Comparison of ENCODE assay signal across 8 cellular contexts in genomic region chr19:17205237-17206140, GRCh38. TPM values are rescaled to one million over a fixed set of nuclear protein-coding genes. Genes with fewer than 3 reads are reported as not detected.
A peak's percentile ranks its signal among the peaks of the same experiment; 100 is the strongest.
DNase-seq lines count a peak whose midpoint lies in the region; ATAC-seq and TF ChIP-seq lines count a peak whose summit lies in the region.

No MANE protein-coding gene starts in this region.

- no CpG with 5 or more reads among the region's 27 CpGs for WGBS in mesendoderm (ENCODE audit: extremely low coverage, insufficient coverage, low lambda C conversion rate)

- H3K9me3 ChIP-seq in MM.1S (replicated peaks; ENCODE audit: insufficient read depth, low read length) = no peaks in the 10 kb centered on the region

- H2AFZ ChIP-seq in MM.1S (ENCODE audit: low read length) = no peak overlapping the region

- no peaks in the 10 kb centered on the region for H3K4me1 ChIP-seq in MM.1S (ENCODE audit: low read length)
- H3K4me1 ChIP-seq in mesendoderm (ENCODE audit: control insufficient read depth, low read depth, low read length) = no peaks in the 10 kb centered on the region

- no peak overlapping the region for H2BK15ac ChIP-seq in mesendoderm (replicated peaks; ENCODE audit: low read depth)

- no peak overlapping the region for H2AK5ac ChIP-seq in mesendoderm (ENCODE audit: low read length)

- no peak overlapping the region for H3K4ac ChIP-seq in mesendoderm (ENCODE audit: low read depth, low read length)

- H3K79me2 ChIP-seq in MM.1S (ENCODE audit: low read length) (no peaks in the 10 kb centered on the region), mesendoderm (ENCODE audit: control insufficient read depth, insufficient read depth, low read length) (no peaks in the 10 kb centered on the region)

- H3K27me3 ChIP-seq in MM.1S (replicated peaks; ENCODE audit: insufficient read depth, low read length) (no peaks in the 10 kb centered on the region), mesendoderm (ENCODE audit: insufficient read depth, low read length, poor library complexity) (no peaks in the 10 kb centered on the region)

- H3K9me2 ChIP-seq in MM.1S (replicated peaks; ENCODE audit: insufficient read depth, low read length) = no peaks in the 10 kb centered on the region

- H3K4me2 ChIP-seq in MM.1S (ENCODE audit: low read depth, low read length) = no peak overlapping the region
- H3K4me2 ChIP-seq in mesendoderm (ENCODE audit: low read length) = no peak overlapping the region

- H4K20me1 ChIP-seq in MM.1S (ENCODE audit: insufficient read depth, low read length) = no peaks in the 10 kb centered on the region

- H3K4me3 ChIP-seq in MM.1S (ENCODE audit: low read length) (no peak overlapping the region), mesendoderm (ENCODE audit: low read length) (no peak overlapping the region)

- no peak overlapping the region for H3K56ac ChIP-seq in mesendoderm (ENCODE audit: low read length)

- H2BK5ac ChIP-seq in mesendoderm (ENCODE audit: low read length) = no peak overlapping the region

- H4K8ac ChIP-seq in mesendoderm (ENCODE audit: low read depth, low read length) = no peak overlapping the region

- H3K9ac ChIP-seq in MM.1S (ENCODE audit: low read length) (no peak overlapping the region), mesendoderm (ENCODE audit: low read length) (no peak overlapping the region)

- H4K5ac ChIP-seq in mesendoderm (ENCODE audit: low read length) = no peak overlapping the region

- H3K23ac ChIP-seq in mesendoderm (ENCODE audit: low read length) = no peak overlapping the region

- no peak overlapping the region for H2BK120ac ChIP-seq in mesendoderm (ENCODE audit: low read depth, low read length)

- H3K18ac ChIP-seq in mesendoderm (ENCODE audit: low read length) = no peak overlapping the region

- ATAC-seq in GM21447 (IDR thresholded peaks at IDR 0.05; ENCODE audit: unreplicated experiment) = no peak
- ATAC-seq in HG03460 (IDR thresholded peaks at IDR 0.05; ENCODE audit: unreplicated experiment) = no peak

- peak; percentile 87 for DNase-seq in ELF-1 (ENCODE audit: low read depth, low spot score)
- peak; percentile 53 for DNase-seq in MM.1S
- peak; percentile 73 for DNase-seq in activated CD4-positive, alpha-beta T cell treated with anti-CD3 and anti-CD28 coated beads for 48 hours
- DNase-seq in dermis blood vessel endothelial cell = peak; percentile 83
- DNase-seq in mesendoderm = peak; percentile 81
- DNase-seq in superior temporal gyrus (ENCODE audit: extremely low spot score) = peak; percentile 54

- H3F3A ChIP-seq in MM.1S (ENCODE audit: insufficient read depth, low read length) = no peaks in the 10 kb centered on the region

- no peaks in the 10 kb centered on the region for H3K79me1 ChIP-seq in mesendoderm (ENCODE audit: low read length)

- H3K27ac ChIP-seq in MM.1S (ENCODE audit: low read length) = no peak overlapping the region
- no peak overlapping the region for H3K27ac ChIP-seq in mesendoderm (ENCODE audit: low read depth, low read length)

- H3K36me3 ChIP-seq in MM.1S (replicated peaks; ENCODE audit: insufficient read depth, low read length) = no peaks in the 10 kb centered on the region
- H3K36me3 ChIP-seq in mesendoderm (ENCODE audit: control insufficient read depth, insufficient read depth, low read length) = peaks cover 11% of the 10 kb centered on the region

- peak; percentile 62 for TF ChIP-seq CTCF in MM.1S (IDR thresholded peaks at IDR 0.05; ENCODE audit: low read length)

RNA-seq across cellular contexts. Expression of gene USE1, which starts 9.7 kb away (rescaled TPM):
- 18.7 and 24.8 TPM in 2 replicates for total RNA-seq in dermis blood vessel endothelial cell
- 7.1 TPM for polyA plus RNA-seq in mesendoderm (2013, experiment 1 of 2)
- polyA plus RNA-seq in mesendoderm (2013, experiment 2 of 2) = 7.3 TPM

RNA-seq across cellular contexts. Expression of gene OCEL1, which starts 20.5 kb away (rescaled TPM):
- total RNA-seq in dermis blood vessel endothelial cell = 3.8 and 4.4 TPM in 2 replicates
- 17.6 TPM for polyA plus RNA-seq in mesendoderm (2013, experiment 1 of 2)
- 17.5 TPM for polyA plus RNA-seq in mesendoderm (2013, experiment 2 of 2)

RNA-seq across cellular contexts. Expression of gene NR2F6, which starts 40.2 kb away (rescaled TPM):
- total RNA-seq in dermis blood vessel endothelial cell = 63.1 and 82.0 TPM in 2 replicates
- polyA plus RNA-seq in mesendoderm (2013, experiment 1 of 2) = 63.1 TPM
- 61.8 TPM for polyA plus RNA-seq in mesendoderm (2013, experiment 2 of 2)

RNA-seq across cellular contexts. Expression of gene USHBP1, which starts 59.1 kb away (rescaled TPM):
- 48.6 and 75.9 TPM in 2 replicates for total RNA-seq in dermis blood vessel endothelial cell
- polyA plus RNA-seq in mesendoderm (2013, experiment 1 of 2) = 1.6 TPM
- 1.5 TPM for polyA plus RNA-seq in mesendoderm (2013, experiment 2 of 2)
